18 cellular contexts compared by ENCODE assay signal in the genomic region with DNA sequence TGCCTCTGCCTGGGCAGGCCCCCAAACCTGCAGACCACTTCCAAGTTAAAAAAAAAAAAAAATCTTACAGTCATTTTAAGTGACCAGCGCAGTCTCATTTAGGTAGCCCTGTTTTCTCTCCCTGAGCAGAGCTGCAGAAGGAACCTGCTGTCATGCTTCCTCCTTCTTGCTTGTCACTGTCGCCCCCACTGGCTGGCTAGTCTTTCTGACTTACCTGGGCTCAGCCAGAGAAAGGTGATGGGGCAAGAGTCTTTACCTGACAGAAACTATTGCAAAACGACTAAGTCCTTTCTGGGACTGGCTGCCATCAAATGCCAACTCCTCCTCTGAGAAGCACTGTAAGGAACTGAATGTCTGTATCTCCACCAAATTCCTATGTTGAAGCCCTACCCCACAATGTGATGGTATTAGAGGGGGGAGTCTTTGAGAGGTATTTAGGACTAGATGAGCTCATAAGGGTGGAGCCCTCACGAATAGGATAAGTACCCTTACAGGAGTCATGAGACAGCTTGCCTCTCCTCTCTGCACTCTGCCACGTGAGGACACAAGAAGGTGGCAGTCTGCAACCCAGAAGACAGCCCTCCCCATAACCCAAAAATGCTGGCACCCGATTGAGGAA. TPM values are rescaled to one million over a fixed set of nuclear protein-coding genes. Genes with fewer than 3 reads are reported as not detected.
DNase-seq lines count a peak whose midpoint lies in the region; ATAC-seq and TF ChIP-seq lines count a peak whose summit lies in the region.
"Had no signal": no experiment of that assay in that cellular context is flagged by ENCODE, and none has a peak within 500 bp of the region (broad histone marks: within the 10 kb centered on the region; RNA-seq: fewer than 3 reads in every experiment).

No MANE protein-coding gene starts in this region.

- peaks cover 28% of the 10 kb centered on the region for H3K27me3 Mint-ChIP-seq in endodermal cell (ENCODE audit: insufficient read depth)
- H3K27me3 Mint-ChIP-seq in naive thymus-derived CD4-positive, alpha-beta T cell: peaks cover 51 to 72% (median 61%) of the 10 kb centered on the region in 5 donors

- no peak overlapping the region for H2AK5ac ChIP-seq in mesendoderm (ENCODE audit: low read length)

- DNase-seq in H7 (peak; percentile 48), LNCaP clone FGC (ENCODE audit: low read depth) (no peak), endodermal cell (peak; percentile 84), mesendoderm (peak; percentile 55), right atrium auricular region (ENCODE audit: low spot score) (no peak)
- DNase-seq in naive thymus-derived CD4-positive, alpha-beta T cell: no peak
- DNase-seq: ACHN, C1 segment of cervical spinal cord, DMS79, Kasumi-1, NCI-H1092 treated with DMSO at 0.1 percent for 48 hours, NCI-H146, NCI-H2081 treated with DMSO at 0.1 percent for 48 hours, NCI-H510A treated with DMSO at 0.1 percent for 48 hours, NCI-H82 had no signal

- H3K9me3 ChIP-seq in endodermal cell (ENCODE audit: control insufficient read depth, low read length) (no peaks in the 10 kb centered on the region), right atrium auricular region (peaks cover 0 to 6% of the 10 kb centered on the region in 2 donors)
- no peaks in the 10 kb centered on the region for H3K9me3 ChIP-seq in naive thymus-derived CD4-positive, alpha-beta T cell (ENCODE audit: control insufficient read depth in 2 of 3, low read length in 3 of 3)
- H3K9me3 ChIP-seq: SJSA1 had no signal

- H3K9me3 Mint-ChIP-seq in endodermal cell: no peaks in the 10 kb centered on the region
- H3K9me3 Mint-ChIP-seq in naive thymus-derived CD4-positive, alpha-beta T cell: peaks cover 0 to 18% (median 6%) of the 10 kb centered on the region in 11 donors

- H3K23ac ChIP-seq in mesendoderm (ENCODE audit: low read length): no peak overlapping the region

- H2BK5ac ChIP-seq in mesendoderm (ENCODE audit: low read length): no peak overlapping the region

- ATAC-seq in naive thymus-derived CD4-positive, alpha-beta T cell: no peak
- ATAC-seq in HG03565 (IDR thresholded peaks at IDR 0.05; ENCODE audit: unreplicated experiment): no peak
- ATAC-seq: Panc1 had no signal

- H3K27ac ChIP-seq in endodermal cell (ENCODE audit: low read depth, low read length) (no peak overlapping the region), mesendoderm (ENCODE audit: low read depth, low read length) (no peak overlapping the region), right atrium auricular region (no peak overlapping the region)
- no peak overlapping the region for H3K27ac ChIP-seq in naive thymus-derived CD4-positive, alpha-beta T cell (ENCODE audit: low read depth, low read length)
- H3K27ac ChIP-seq: SJSA1 had no signal

- no peaks in the 10 kb centered on the region for H3K79me1 ChIP-seq in mesendoderm (ENCODE audit: low read length)

- WGBS in endodermal cell (ENCODE audit: insufficient coverage in 1 of 2, insufficient read length in 1 of 2), 2 experiments: 59 to 71% methylated on average over 5 to 6 of the region's 6 CpGs
- no CpG with 5 or more reads among the region's 6 CpGs for WGBS in mesendoderm (ENCODE audit: extremely low coverage, insufficient coverage, low lambda C conversion rate)

- H3K4me2 ChIP-seq in mesendoderm (ENCODE audit: low read length): no peak overlapping the region

- H3K79me2 ChIP-seq in mesendoderm (ENCODE audit: control insufficient read depth, insufficient read depth, low read length): no peaks in the 10 kb centered on the region

- H2BK15ac ChIP-seq in mesendoderm (replicated peaks; ENCODE audit: low read depth): no peak overlapping the region

- H3K36me3 ChIP-seq in H7 (replicated peaks; ENCODE audit: control insufficient read depth, insufficient read depth, low read length) (no peaks in the 10 kb centered on the region), endodermal cell (ENCODE audit: control insufficient read depth, insufficient read depth, low read length) (no peaks in the 10 kb centered on the region), mesendoderm (ENCODE audit: control insufficient read depth, insufficient read depth, low read length) (no peaks in the 10 kb centered on the region), right atrium auricular region (no peaks in the 10 kb centered on the region)
- no peaks in the 10 kb centered on the region for H3K36me3 ChIP-seq in naive thymus-derived CD4-positive, alpha-beta T cell (ENCODE audit: control insufficient read depth in 2 of 3, insufficient read depth in 3 of 3, low read length in 3 of 3)
- H3K36me3 ChIP-seq: SJSA1 had no signal

- CTCF ChIA-PET in naive thymus-derived CD4-positive, alpha-beta T cell (lab: Charles Lee): no interaction called here

- H3K18ac ChIP-seq in mesendoderm (ENCODE audit: low read length): no peak overlapping the region

- intact Hi-C loops in naive thymus-derived CD4-positive, alpha-beta T cell (cut with micrococcal nuclease): no loop called here

- H3K4me3 ChIP-seq in H7 (ENCODE audit: insufficient read depth, low read depth, low read length) (no peak overlapping the region), LNCaP clone FGC (ENCODE audit: low read depth, low read length) (no peak overlapping the region), endodermal cell (ENCODE audit: low read length) (no peak overlapping the region), mesendoderm (ENCODE audit: low read length) (no peak overlapping the region), right atrium auricular region (no peak overlapping the region)
- H3K4me3 ChIP-seq in naive thymus-derived CD4-positive, alpha-beta T cell (ENCODE audit: low read length): no peak overlapping the region
- H3K4me3 ChIP-seq: SJSA1 had no signal

- POLR2A ChIA-PET in naive thymus-derived CD4-positive, alpha-beta T cell (lab: Charles Lee): interaction anchor here (0.7 kb wide), 1 partner anchor 338 kb away, joined by 3 read pairs; no protein-coding TSS in a partner anchor

- no peak overlapping the region for H2BK120ac ChIP-seq in mesendoderm (ENCODE audit: low read depth, low read length)

- H3K4me3 Mint-ChIP-seq in endodermal cell: no peak overlapping the region
- H3K4me3 Mint-ChIP-seq in naive thymus-derived CD4-positive, alpha-beta T cell: no peak overlapping the region

- no peak overlapping the region for H3K27ac Mint-ChIP-seq in endodermal cell
- H3K27ac Mint-ChIP-seq in naive thymus-derived CD4-positive, alpha-beta T cell: no peak overlapping the region

- H4K8ac ChIP-seq in mesendoderm (ENCODE audit: low read depth, low read length): no peak overlapping the region

- no peaks in the 10 kb centered on the region for H3K36me3 Mint-ChIP-seq in endodermal cell (ENCODE audit: low read depth)
- peaks cover 0 to 8% (median 5%) of the 10 kb centered on the region in 5 donors for H3K36me3 Mint-ChIP-seq in naive thymus-derived CD4-positive, alpha-beta T cell

- H3K4me1 ChIP-seq in endodermal cell (ENCODE audit: control insufficient read depth, insufficient read depth, low read length) (no peaks in the 10 kb centered on the region), mesendoderm (ENCODE audit: control insufficient read depth, low read depth, low read length) (no peaks in the 10 kb centered on the region), right atrium auricular region (peaks cover 0 to 5% of the 10 kb centered on the region in 2 donors)
- H3K4me1 ChIP-seq in naive thymus-derived CD4-positive, alpha-beta T cell (ENCODE audit: control insufficient read depth in 2 of 2, insufficient read depth in 2 of 2, low read length in 2 of 2): peaks cover 0 to 3% of the 10 kb centered on the region in 2 donors

- peaks cover 6% of the 10 kb centered on the region for H3K4me1 Mint-ChIP-seq in endodermal cell
- H3K4me1 Mint-ChIP-seq in naive thymus-derived CD4-positive, alpha-beta T cell: peaks cover 5 to 17% (median 14%) of the 10 kb centered on the region in 7 donors

- no peak overlapping the region for H3K56ac ChIP-seq in mesendoderm (ENCODE audit: low read length)

- H3K9ac ChIP-seq in endodermal cell (ENCODE audit: extremely low read depth, low read length, poor library complexity, severe bottlenecking) (no peak overlapping the region), mesendoderm (ENCODE audit: low read length) (no peak overlapping the region)

- TF ChIP-seq CTCF in LNCaP clone FGC (IDR thresholded peaks at IDR 0.05; ENCODE audit: control insufficient read depth, extremely low read depth, insufficient read depth) (0 out of 2 replicates have a peak, but pooled peaks have one; percentile 8), endodermal cell (conservative IDR thresholded peaks at IDR 0.05) (peak; percentile 54), right atrium auricular region (IDR thresholded peaks at IDR 0.05) (no peak)

- no peak overlapping the region for H3K4ac ChIP-seq in mesendoderm (ENCODE audit: low read depth, low read length)

- H3K27me3 ChIP-seq in H7 (ENCODE audit: control insufficient read depth, insufficient read depth, low read length): peaks cover 13% of the 10 kb centered on the region
- peaks cover 32% of the 10 kb centered on the region for H3K27me3 ChIP-seq in endodermal cell (ENCODE audit: control insufficient read depth, insufficient read depth, low read length, poor library complexity, severe bottlenecking)
- H3K27me3 ChIP-seq in mesendoderm (ENCODE audit: insufficient read depth, low read length, poor library complexity): no peaks in the 10 kb centered on the region
- H3K27me3 ChIP-seq in right atrium auricular region: no peaks in the 10 kb centered on the region
- H3K27me3 ChIP-seq in naive thymus-derived CD4-positive, alpha-beta T cell (ENCODE audit: control insufficient read depth in 2 of 2, insufficient read depth in 2 of 2, low read length in 2 of 2): no peaks in the 10 kb centered on the region

- H4K5ac ChIP-seq in mesendoderm (ENCODE audit: low read length): no peak overlapping the region

RNA-seq across cellular contexts. Expression of a gene that starts 58.4 kb away (rescaled TPM):
- 8.2 and 13.2 TPM in 2 replicates for total RNA-seq in H7 (2014; rRNA removed; shearing (Covaris generic))
- total RNA-seq in endodermal cell: 1 to 10 TPM in 1 of 2 donors, under 1 TPM in 1; 0.95 to 1.3 TPM
- polyA plus RNA-seq in endodermal cell (2013, experiment 1 of 2): 11.0 TPM
- 10.4 TPM for polyA plus RNA-seq in endodermal cell (2013, experiment 2 of 2)
- 1.7 TPM for polyA plus RNA-seq in mesendoderm (2013, experiment 1 of 2)
- 1.9 TPM for polyA plus RNA-seq in mesendoderm (2013, experiment 2 of 2)
- total RNA-seq in right atrium auricular region: 1 to 10 TPM; 1.0 to 1.7 TPM
- total RNA-seq in naive thymus-derived CD4-positive, alpha-beta T cell: under 1 TPM in 4 of 5 experiments, not detected in 1; 0.02 to 0.11 (median 0.07) TPM
- not detected for polyA plus RNA-seq in naive thymus-derived CD4-positive, alpha-beta T cell

Comparison
In these comparisons a context has a peak if more than half of its experiments do, and no peak if none do; other contexts are left out.
1. DNase-seq: peak in H7 (single experiment), endodermal cell (single experiment) and mesendoderm (single experiment); none in LNCaP clone FGC (single experiment), right atrium auricular region (single experiment) and naive thymus-derived CD4-positive, alpha-beta T cell (0 of 9).
2. CTCF ChIP-seq: peak in LNCaP clone FGC (single experiment) and endodermal cell (single experiment); none in right atrium auricular region (0 of 2).